In the genomic region with DNA sequence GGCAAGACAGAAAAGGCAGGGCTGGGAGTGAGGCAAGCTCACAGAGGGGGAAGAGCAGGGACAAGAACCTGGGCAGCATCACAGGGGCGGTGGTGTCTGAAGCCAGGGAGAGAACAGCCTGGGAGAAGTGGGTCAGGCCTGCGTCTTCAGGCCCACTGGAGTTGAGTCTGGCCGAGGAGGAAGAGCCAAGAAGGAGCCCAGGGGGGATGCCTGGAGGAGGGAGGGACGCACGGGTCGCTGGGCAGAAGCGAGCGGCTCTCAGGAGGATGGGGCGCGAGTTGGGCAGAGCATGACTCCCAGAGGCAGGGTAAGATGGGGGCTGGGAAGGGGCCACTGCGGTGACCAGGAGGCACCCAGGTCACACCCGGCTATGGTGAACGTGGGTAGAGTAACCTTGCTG, we compare ENCODE assay signal across 20 cellular contexts.
"Had no signal": no experiment of that assay in that cellular context is flagged by ENCODE, and none has a peak within 500 bp of the region (broad histone marks: within the 10 kb centered on the region; RNA-seq: fewer than 3 reads in every experiment).

No MANE protein-coding gene starts in this region.

- H3K27me3 Mint-ChIP-seq: activated naive CD8-positive, alpha-beta T cell treated with anti-CD3 and anti-CD28 coated beads for 36 hours; activated T-cell treated with anti-CD3 and anti-CD28 coated beads, Interleukin-2, amount 50 U/mL, for 24 hours had no signal

- H3K27ac Mint-ChIP-seq: activated naive CD8-positive, alpha-beta T cell treated with anti-CD3 and anti-CD28 coated beads for 36 hours; activated T-cell treated with anti-CD3 and anti-CD28 coated beads, Interleukin-2, amount 50 U/mL, for 24 hours; naive B cell; T-helper 2 cell treated with Interferon-gamma antibody and Interleukin-4, amounts not matched to agents 5 μg/mL and 100 μg/mL, for 36 hours had no signal

- H3K4me3 Mint-ChIP-seq: activated naive CD8-positive, alpha-beta T cell treated with anti-CD3 and anti-CD28 coated beads for 36 hours; activated T-cell treated with anti-CD3 and anti-CD28 coated beads, Interleukin-2, amount 50 U/mL, for 24 hours; endodermal cell; naive B cell; T-helper 2 cell treated with Interferon-gamma antibody and Interleukin-4, amounts not matched to agents 5 μg/mL and 100 μg/mL, for 36 hours had no signal

- H3K27me3 ChIP-seq: gastroesophageal sphincter, spleen had no signal

- H3K9me3 Mint-ChIP-seq: activated naive CD8-positive, alpha-beta T cell treated with anti-CD3 and anti-CD28 coated beads for 36 hours; activated T-cell treated with anti-CD3 and anti-CD28 coated beads, Interleukin-2, amount 50 U/mL, for 24 hours; endodermal cell; naive B cell; T-helper 2 cell treated with Interferon-gamma antibody and Interleukin-4, amounts not matched to agents 5 μg/mL and 100 μg/mL, for 36 hours had no signal

- H3K27ac ChIP-seq: coronary artery, gastroesophageal sphincter, lower lobe of right lung, SK-N-MC, spleen had no signal

- H3K9me3 ChIP-seq: gastroesophageal sphincter, lower lobe of right lung, spleen had no signal

- ATAC-seq: gastroesophageal sphincter, left colon, lower lobe of right lung had no signal

- H3K4me3 ChIP-seq: coronary artery, gastroesophageal sphincter, lower lobe of right lung, SK-N-MC, spleen had no signal

- H3K36me3 Mint-ChIP-seq: activated naive CD8-positive, alpha-beta T cell treated with anti-CD3 and anti-CD28 coated beads for 36 hours; naive B cell had no signal

- DNase-seq: activated CD8-positive, alpha-beta memory T cell treated with anti-CD3 and anti-CD28 coated beads for 24 hours; activated CD8-positive, alpha-beta memory T cell treated with anti-CD3 and anti-CD28 coated beads, Interleukin-2, amount 50 U/mL, for 4 hours; activated naive CD4-positive, alpha-beta T cell treated with Interleukin-2 at 50 U/mL for 16 hours; activated naive CD8-positive, alpha-beta T cell treated with anti-CD3 and anti-CD28 coated beads for 36 hours; activated T-cell treated with anti-CD3 and anti-CD28 coated beads, Interleukin-2, amount 50 U/mL, for 24 hours; cerebellar nuclear complex; endodermal cell; head of caudate nucleus; left colon; mesendoderm; naive B cell; occipital lobe; spleen; stimulated activated CD4-positive, alpha-beta T cell treated with anti-CD3 and anti-CD28 coated beads, Interleukin-4, amount 100 ng/mL, for 1 hour; stimulated activated naive CD4-positive, alpha-beta T cell treated with Interleukin-2 at 50 U/mL for 16 hours had no signal

- H3K36me3 ChIP-seq: lower lobe of right lung had no signal
